8 cellular contexts compared by ENCODE assay signal in genomic region chr16:57299719-57300386, GRCh38. TPM values are rescaled to one million over a fixed set of nuclear protein-coding genes. Genes with fewer than 3 reads are reported as not detected.
DNase-seq lines count a peak whose midpoint lies in the region; ATAC-seq and TF ChIP-seq lines count a peak whose summit lies in the region.

No MANE protein-coding gene starts in this region.

- H3K27ac Mint-ChIP-seq in activated CD4-positive, alpha-beta T cell treated with anti-CD3 and anti-CD28 coated beads, Interleukin-2, amount 10 ng/mL, durations not matched to agents 7 days and 5 days, result no peak overlapping the region

- H3K9me3 Mint-ChIP-seq in activated CD4-positive, alpha-beta T cell treated with anti-CD3 and anti-CD28 coated beads, Interleukin-2, amount 10 ng/mL, durations not matched to agents 7 days and 5 days, result no peaks in the 10 kb centered on the region

- CTCF ChIA-PET in activated CD4-positive, alpha-beta T cell treated with anti-CD3 and anti-CD28 coated beads, Interleukin-2, amount 10 ng/mL, durations not matched to agents 7 days and 5 days (lab: Charles Lee), result interaction anchor here (0.6 to 9.0 kb wide), 23 partner anchors 9 to 349 kb away, joined by 3 to 96 read pairs (median 4); partner anchors contain the start of genes CCL17 and POLR2C

- H3K4me1 ChIP-seq in left lung, result peaks cover 12 to 28% of the 10 kb centered on the region in 2 donors

- POLR2A ChIA-PET in activated CD4-positive, alpha-beta T cell treated with anti-CD3 and anti-CD28 coated beads, Interleukin-2, amount 10 ng/mL, durations not matched to agents 7 days and 5 days (lab: Charles Lee), result interaction anchor here (0.6 kb wide), 1 partner anchor 147 kb away, joined by 4 read pairs; the partner anchor contains the start of genes CIAPIN1 and COQ9

- H3K27me3 ChIP-seq in left lung, result peaks cover 0 to 3% of the 10 kb centered on the region in 2 donors

- H3K4me1 Mint-ChIP-seq in activated CD4-positive, alpha-beta T cell treated with anti-CD3 and anti-CD28 coated beads, Interleukin-2, amount 10 ng/mL, durations not matched to agents 7 days and 5 days, result peaks cover 23% of the 10 kb centered on the region

- H3K27me3 Mint-ChIP-seq in activated CD4-positive, alpha-beta T cell treated with anti-CD3 and anti-CD28 coated beads, Interleukin-2, amount 10 ng/mL, durations not matched to agents 7 days and 5 days, result no peaks in the 10 kb centered on the region

- DNase-seq in AG08396 (ENCODE audit: low spot score), result peak; percentile 88
- peak; percentile 86 to 88 for DNase-seq in NCI-H526 (lab: John Stamatoyannopoulos, UW)
- DNase-seq in activated CD4-positive, alpha-beta T cell treated with anti-CD3 and anti-CD28 coated beads, Interleukin-2, amount 10 ng/mL, durations not matched to agents 7 days and 5 days, result peak; percentile 85
- DNase-seq in dedifferentiated amniotic fluid mesenchymal stem cell (ENCODE audit: extremely low spot score), result peak; percentile 97
- DNase-seq in left lung, result peak; percentile 85 to 88
- peak; percentile 74 for DNase-seq in stimulated activated CD4-positive, alpha-beta T cell treated with anti-CD3 and anti-CD28 coated beads, Interleukin-2, amount 100 ng/mL, for 4 hours (ENCODE audit: low read depth)

- intact Hi-C loops in left lung (cut with DNase I), result loop anchor here (5.0 to 10.0 kb wide), 3 partner anchors 115 to 217 kb away; no protein-coding TSS in a partner anchor

- peak overlapping the region; percentile 81 to 90 for H3K27ac ChIP-seq in left lung

- TF ChIP-seq CTCF in left lung (IDR thresholded peaks at IDR 0.05), result peak in 1 of 2 donors; percentile 56

- no peaks in the 10 kb centered on the region for H3K36me3 ChIP-seq in left lung

- peak; percentile 38 for ATAC-seq in GM19043 (IDR thresholded peaks at IDR 0.05; ENCODE audit: low read depth, unreplicated experiment)
- peak; percentile 51 for ATAC-seq in HG03342 (IDR thresholded peaks at IDR 0.05; ENCODE audit: unreplicated experiment)
- ATAC-seq in left lung, result peak; percentile 71

- H3K36me3 Mint-ChIP-seq in activated CD4-positive, alpha-beta T cell treated with anti-CD3 and anti-CD28 coated beads, Interleukin-2, amount 10 ng/mL, durations not matched to agents 7 days and 5 days (ENCODE audit: low read depth), result no peaks in the 10 kb centered on the region

- peak overlapping the region; percentile 21 to 43 for H3K4me3 ChIP-seq in left lung

- no peaks in the 10 kb centered on the region for H3K9me3 ChIP-seq in left lung

- no peak overlapping the region for H3K4me3 Mint-ChIP-seq in activated CD4-positive, alpha-beta T cell treated with anti-CD3 and anti-CD28 coated beads, Interleukin-2, amount 10 ng/mL, durations not matched to agents 7 days and 5 days

RNA-seq across cellular contexts. Expression of gene PLLP, which starts 15.4 kb away (rescaled TPM):
- total RNA-seq in activated CD4-positive, alpha-beta T cell treated with anti-CD3 and anti-CD28 coated beads, Interleukin-2, amount 10 ng/mL, durations not matched to agents 7 days and 5 days, result under 1 TPM; 0.40 to 0.55 TPM
- total RNA-seq in left lung, result 10 to 100 TPM; 50.6 to 70.6 TPM

RNA-seq across cellular contexts. Expression of gene ARL2BP, which starts 54.8 kb away (rescaled TPM):
- 10 to 100 TPM; 35.0 to 36.7 TPM for total RNA-seq in activated CD4-positive, alpha-beta T cell treated with anti-CD3 and anti-CD28 coated beads, Interleukin-2, amount 10 ng/mL, durations not matched to agents 7 days and 5 days
- total RNA-seq in left lung, result 10 to 100 TPM; 51.4 to 69.3 TPM

RNA-seq across cellular contexts. Expression of gene CCL22, which starts 58.7 kb away (rescaled TPM):
- under 1 TPM; 0.50 to 0.74 TPM for total RNA-seq in activated CD4-positive, alpha-beta T cell treated with anti-CD3 and anti-CD28 coated beads, Interleukin-2, amount 10 ng/mL, durations not matched to agents 7 days and 5 days
- total RNA-seq in left lung, result 1 to 10 TPM; 1.6 to 2.4 TPM

Comparison
In these comparisons a context has a peak if more than half of its experiments do, and no peak if none do; other contexts are left out.
1. Peak in every context shown above with its lines: DNase-seq, ATAC-seq, H3K4me3 ChIP-seq and H3K27ac ChIP-seq.
2. RNA of gene PLLP, which starts 15.4 kb away (total RNA-seq): 50.6 to 70.6 TPM in left lung; 0.40 to 0.55 TPM in activated CD4-positive, alpha-beta T cell treated with anti-CD3 and anti-CD28 coated beads, Interleukin-2, amount 10 ng/mL, durations not matched to agents 7 days and 5 days; every median in the first group is over 10 times any median in the second.